In the genomic region with DNA sequence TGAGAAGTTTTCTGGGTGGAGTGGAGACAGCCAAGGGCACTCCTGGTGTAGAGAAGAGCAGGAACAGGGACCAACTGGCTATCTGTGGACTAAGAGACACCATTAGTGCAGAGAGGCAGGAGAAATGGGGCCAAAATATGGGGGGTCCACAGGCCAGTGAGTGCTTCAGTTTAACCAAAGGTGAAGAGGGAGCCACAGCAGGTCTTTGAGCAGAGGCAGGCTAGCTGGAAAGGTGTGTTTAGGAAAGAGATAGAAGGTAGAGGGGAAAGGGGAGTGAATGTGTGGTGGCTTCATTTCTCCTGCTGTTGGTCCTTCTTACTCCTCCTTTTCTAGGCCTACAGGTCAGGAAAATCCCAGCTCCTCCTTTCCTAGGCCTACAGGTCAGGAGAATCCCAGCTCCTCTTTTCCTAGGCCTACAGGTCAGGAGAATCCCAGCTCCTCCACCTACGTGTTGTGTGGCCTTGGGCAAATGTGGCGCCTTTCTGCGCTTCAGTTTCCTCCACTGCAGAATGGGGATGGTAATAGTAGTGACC, we compare ENCODE assay signal across 12 cellular contexts. TPM values are rescaled to one million over a fixed set of nuclear protein-coding genes. Genes with fewer than 3 reads are reported as not detected.
DNase-seq lines count a peak whose midpoint lies in the region; ATAC-seq, FAIRE-seq and TF ChIP-seq lines count a peak whose summit lies in the region.
"Had no signal": no experiment of that assay in that cellular context is flagged by ENCODE, and none has a peak within 500 bp of the region (broad histone marks: within the 10 kb centered on the region; RNA-seq: fewer than 3 reads in every experiment).

No MANE protein-coding gene starts in this region.

- no peak overlapping the region for H3K4me3 ChIP-seq in A549
- peak overlapping the region; percentile 67; the same call in 1 of the 2 replicates for H3K4me3 ChIP-seq in GM12864 (ENCODE audit: low read depth, low read length)
- H3K4me3 ChIP-seq in iPS-15b (ENCODE audit: low read depth, low read length): peak overlapping the region; percentile 62
- H3K4me3 ChIP-seq in coronary artery: no peak overlapping the region

- DNase-seq in A549 (ENCODE audit: low read depth in 1 of 2, low spot score in 1 of 2) (no peak), GM12864 (ENCODE audit: low read depth) (no peak), coronary artery (ENCODE audit: low spot score) (no peak), glomerular visceral epithelial cell (ENCODE audit: extremely low spot score) (no peak)
- DNase-seq in stimulated activated CD4-positive, alpha-beta T cell treated with anti-CD3 and anti-CD28 coated beads, Interleukin-2, amount 100 ng/mL, for 24 hours: no peak
- DNase-seq: Kasumi-1, testis had no signal

- TF ChIP-seq EP300 in A549 (IDR thresholded peaks at IDR 0.05): no peak

- H3K9me3 ChIP-seq in A549 (peaks cover 6% of the 10 kb centered on the region; the same call in 2 of the 3 replicates), iPS-15b (ENCODE audit: control insufficient read depth, insufficient read depth, low read length) (no peaks in the 10 kb centered on the region)
- H3K9me3 ChIP-seq: testis had no signal

- H3K27ac ChIP-seq in A549 (peak overlapping the region; percentile 89 to 99; a peak in 5 of 6 replicates), VCaP (peak overlapping the region; percentile 96), coronary artery (no peak overlapping the region)

- 97% methylated on average over 3 of the region's 3 CpGs for WGBS in A549 (ENCODE audit: missing lambda C conversion rate)

- TF ChIP-seq CTCF in A549 (IDR thresholded peaks at IDR 0.05) (no peak), GM12864 (IDR thresholded peaks at IDR 0.05; ENCODE audit: low read depth, low read length, missing control alignments) (no peak), VCaP (conservative IDR thresholded peaks at IDR 0.05) (no peak), coronary artery (IDR thresholded peaks at IDR 0.05) (no peak)

- ATAC-seq in A549 (no peak), HG03565 (IDR thresholded peaks at IDR 0.05; ENCODE audit: unreplicated experiment) (no peak)

- no peak for TF ChIP-seq RAD21 in A549 (conservative IDR thresholded peaks at IDR 0.05 in 1 of 2, IDR thresholded peaks at IDR 0.05 in 1 of 2)

- H3K36me3 ChIP-seq in iPS-15b (ENCODE audit: control insufficient read depth, insufficient read depth, low read length): peaks cover 18% of the 10 kb centered on the region

- POLR2A ChIA-PET in A549 (lab: Yijun Ruan, JAX): interaction anchor here (0.6 to 0.8 kb wide), 2 partner anchors 9 to 920 kb away, joined by 3 to 7 read pairs; no protein-coding TSS in a partner anchor

- FAIRE-seq in A549 (lab: Jason Lieb, UNC): no peak
- FAIRE-seq: H54 had no signal

- CTCF ChIA-PET in A549 (lab: Yijun Ruan, JAX): interaction anchor here (0.6 to 3.2 kb wide), 32 partner anchors 9 to 249 kb away, joined by 3 to 62 read pairs (median 7); partner anchors contain the start of genes DNAAF3, GARIN5B, HSPBP1 and IL11

- H3K4me2 ChIP-seq in A549: peak overlapping the region; percentile 92

- H3K9ac ChIP-seq in iPS-15b (ENCODE audit: low read depth, low read length): no peak overlapping the region

- H3K4me1 ChIP-seq in A549: peaks cover 40% of the 10 kb centered on the region
- H3K4me1 ChIP-seq in iPS-15b (ENCODE audit: control insufficient read depth, insufficient read depth, low read length): peaks cover 14% of the 10 kb centered on the region

- H3K27me3 ChIP-seq in iPS-15b (ENCODE audit: control insufficient read depth, insufficient read depth, low read length): peaks cover 19% of the 10 kb centered on the region
- H3K27me3 ChIP-seq: testis had no signal

- no peak for TF ChIP-seq POLR2A in A549 (IDR thresholded peaks at IDR 0.05; ENCODE audit: low read length)

TF ChIP-seq in A549, 52 proteins besides CTCF, POLR2A, EP300 and RAD21:
- TF ChIP-seq NR3C1 (IDR thresholded peaks at IDR 0.05) (no peak), ZFP36 (IDR thresholded peaks at IDR 0.05; ENCODE audit: borderline replicate concordance, partially characterized antibody) (peak; percentile 34)

RNA-seq across cellular contexts. Expression of gene TMEM238, which starts 1.5 kb away (rescaled TPM):
- polyA plus RNA-seq in A549 (2011; rRNA removed): 0.37 and 0.70 TPM in 2 replicates
- polyA plus RNA-seq in A549 (2012; cell fraction: cytosol; rRNA removed): 2.0 and 2.9 TPM in 2 replicates
- 1.8 and 4.0 TPM in 2 replicates for polyA plus RNA-seq in A549 (2012; cell fraction: nucleus; rRNA removed)
- polyA plus RNA-seq in A549 (2017; fragmentation: RNase III; extraction: RNeasy Plus Mini Kit Qiagen cat#74134 plus additional on column Dnase treatment): 2.5 to 3.6 TPM (median 2.7 TPM) in 3 replicates
- 0.37 and 0.44 TPM in 2 replicates for polyA minus RNA-seq in A549 (2011; rRNA and poly(A)+ RNA removed)

RNA-seq across cellular contexts. Expression of gene RPL28, which starts 3.1 kb away (rescaled TPM):
- 329 and 351 TPM in 2 replicates for polyA plus RNA-seq in A549 (2011; rRNA removed)
- 2,042 and 2,083 TPM in 2 replicates for polyA plus RNA-seq in A549 (2012; cell fraction: cytosol; rRNA removed)
- 1,887 and 2,526 TPM in 2 replicates for polyA plus RNA-seq in A549 (2012; cell fraction: nucleus; rRNA removed)
- 2,012 to 2,083 TPM (median 2,037 TPM) in 3 replicates for polyA plus RNA-seq in A549 (2017; fragmentation: RNase III; extraction: RNeasy Plus Mini Kit Qiagen cat#74134 plus additional on column Dnase treatment)
- 816 and 1,830 TPM in 2 replicates for polyA minus RNA-seq in A549 (2011; rRNA and poly(A)+ RNA removed)

RNA-seq across cellular contexts. Expression of gene TMEM190, which starts 6.0 kb away (rescaled TPM):
- polyA plus RNA-seq in A549 (2011; rRNA removed) (0.58 and 1.1 TPM in 2 replicates), A549 (2017; fragmentation: RNase III; extraction: RNeasy Plus Mini Kit Qiagen cat#74134 plus additional on column Dnase treatment) (1.2 to 1.9 TPM (median 1.7 TPM) in 3 replicates)
- 1.6 and 1.9 TPM in 2 replicates for polyA plus RNA-seq in A549 (2012; cell fraction: cytosol; rRNA removed)
- polyA plus RNA-seq in A549 (2012; cell fraction: nucleus; rRNA removed): 11.6 and 14.4 TPM in 2 replicates
- 0.41 TPM in 1 of 2 replicates, not detected in the other for polyA minus RNA-seq in A549 (2011; rRNA and poly(A)+ RNA removed)
- polyA plus RNA-seq: liver had no signal

RNA-seq across cellular contexts. Expression of gene IL11, which starts 12.3 kb away (rescaled TPM):
- polyA plus RNA-seq in A549 (2011; rRNA removed) (42.1 and 52.4 TPM in 2 replicates), A549 (2017; fragmentation: RNase III; extraction: RNeasy Plus Mini Kit Qiagen cat#74134 plus additional on column Dnase treatment) (91.7 to 115 TPM (median 100.0 TPM) in 3 replicates)
- 27.4 and 54.2 TPM in 2 replicates for polyA plus RNA-seq in A549 (2012; cell fraction: cytosol; rRNA removed)
- 89.3 and 99.2 TPM in 2 replicates for polyA plus RNA-seq in A549 (2012; cell fraction: nucleus; rRNA removed)
- polyA minus RNA-seq in A549 (2011; rRNA and poly(A)+ RNA removed): 19.6 and 26.4 TPM in 2 replicates
- polyA plus RNA-seq: liver had no signal

RNA-seq across cellular contexts. Expression of gene GARIN5B, which starts 19.5 kb away (rescaled TPM):
- polyA plus RNA-seq in A549 (2011; rRNA removed) (not detected in 2 replicates), A549 (2017; fragmentation: RNase III; extraction: RNeasy Plus Mini Kit Qiagen cat#74134 plus additional on column Dnase treatment) (0.05 TPM in 3 replicates)
- 0.01 TPM in 1 of 2 replicates, not detected in the other for polyA plus RNA-seq in A549 (2012; cell fraction: cytosol; rRNA removed)
- 0.20 and 0.23 TPM in 2 replicates for polyA plus RNA-seq in A549 (2012; cell fraction: nucleus; rRNA removed)
- not detected in 2 replicates for polyA minus RNA-seq in A549 (2011; rRNA and poly(A)+ RNA removed)
- polyA plus RNA-seq: liver had no signal

Comparison
In these comparisons a context has a peak if more than half of its experiments do, and no peak if none do; other contexts are left out.
1. H3K27ac ChIP-seq: peak in A549 (2 of 2) and VCaP (single experiment); none in coronary artery (0 of 2).
2. H3K4me3 ChIP-seq: peak in GM12864 (single experiment) and iPS-15b (single experiment); none in A549 (single experiment) and coronary artery (single experiment).